In genomic region chr22:44550666-44551491, GRCh38 we compare ENCODE assay signal across 8 cellular contexts. TPM values are rescaled to one million over a fixed set of nuclear protein-coding genes. Genes with fewer than 3 reads are reported as not detected.
DNase-seq lines count a peak whose midpoint lies in the region; ATAC-seq and TF ChIP-seq lines count a peak whose summit lies in the region.

No MANE protein-coding gene starts in this region.

- peaks cover 15% of the 10 kb centered on the region for H3K4me1 Mint-ChIP-seq in chondrocyte (ENCODE audit: low read depth)

- DNase-seq in EH (ENCODE audit: low read depth) = peak; percentile 97
- peak; percentile 68 for DNase-seq in NCI-H2196 (lab: John Stamatoyannopoulos, UW; ENCODE audit: unreplicated experiment)
- peak; percentile 82 for DNase-seq in chondrocyte (ENCODE audit: low spot score)
- no peak for DNase-seq in NCI-H128 (lab: John Stamatoyannopoulos, UW; ENCODE audit: unreplicated experiment)
- no peak for DNase-seq in NCI-H345 treated with DMSO at 0.1 percent for 48 hours (lab: John Stamatoyannopoulos, UW; ENCODE audit: unreplicated experiment)

- no peaks in the 10 kb centered on the region for H3K9me3 Mint-ChIP-seq in chondrocyte (ENCODE audit: low read depth)

- H3K36me3 ChIP-seq in muscle layer of duodenum (ENCODE audit: control insufficient read depth in 1 of 2, insufficient read depth in 2 of 2, low read length in 2 of 2) = no peaks in the 10 kb centered on the region

- no peaks in the 10 kb centered on the region for H3K9me3 ChIP-seq in muscle layer of duodenum (ENCODE audit: control insufficient read depth in 1 of 2, low read length in 2 of 2)

- peak overlapping the region; percentile 86 for H3K27ac Mint-ChIP-seq in chondrocyte (ENCODE audit: unreplicated experiment)

- peak overlapping the region; percentile 0 to 65 for H3K4me3 ChIP-seq in muscle layer of duodenum (ENCODE audit: low read depth in 1 of 2, low read length in 2 of 2)

- peak overlapping the region; percentile 45 for H3K4me3 Mint-ChIP-seq in chondrocyte (ENCODE audit: unreplicated experiment)

- H3K27ac ChIP-seq in muscle layer of duodenum (ENCODE audit: low read length) = peak overlapping the region; percentile 10

- peaks cover 20% of the 10 kb centered on the region for H3K27me3 Mint-ChIP-seq in chondrocyte (ENCODE audit: low read depth)

- peaks cover 0 to 4% of the 10 kb centered on the region in 2 donors for H3K4me1 ChIP-seq in muscle layer of duodenum (ENCODE audit: control insufficient read depth in 1 of 2, insufficient read depth in 2 of 2, low read length in 2 of 2)

- no peak for ATAC-seq in HG03354 (IDR thresholded peaks at IDR 0.05; ENCODE audit: poor library complexity, severe bottlenecking, unreplicated experiment)
- ATAC-seq in HG03571 (IDR thresholded peaks at IDR 0.05; ENCODE audit: unreplicated experiment) = no peak

- no peaks in the 10 kb centered on the region for H3K36me3 Mint-ChIP-seq in chondrocyte (ENCODE audit: low read depth)

- H3K27me3 ChIP-seq in muscle layer of duodenum (ENCODE audit: low read depth, low read length) = no peaks in the 10 kb centered on the region

- TF ChIP-seq CTCF in chondrocyte (IDR thresholded peaks at IDR 0.05) = no peak

RNA-seq across cellular contexts. Expression of gene RTL6, which starts 52.8 kb away (rescaled TPM):
- 31.1 to 37.3 TPM (median 32.0 TPM) in 3 replicates for total RNA-seq in chondrocyte

Comparison
In these comparisons a context has a peak if more than half of its experiments do, and no peak if none do; other contexts are left out.
1. DNase-seq: peak in EH (single experiment), NCI-H2196 (single experiment) and chondrocyte (single experiment); none in NCI-H128 (single experiment) and NCI-H345 treated with DMSO at 0.1 percent for 48 hours (single experiment).